ENCODE assay signal across 7 cellular contexts in genomic region chr17:64975318-64976087, GRCh38. TPM values are rescaled to one million over a fixed set of nuclear protein-coding genes. Genes with fewer than 3 reads are reported as not detected.
A peak's percentile ranks its signal among the peaks of the same experiment; 100 is the strongest.
DNase-seq lines count a peak whose midpoint lies in the region; ATAC-seq and TF ChIP-seq lines count a peak whose summit lies in the region.

No MANE protein-coding gene starts in this region.

- peak; percentile 60 for ATAC-seq in GM18519 (IDR thresholded peaks at IDR 0.05; ENCODE audit: low FRiP score, unreplicated experiment)
- ATAC-seq in HG03039 (IDR thresholded peaks at IDR 0.05; ENCODE audit: unreplicated experiment) = peak; percentile 83

- H3K4me1 ChIP-seq in hepatocyte (ENCODE audit: insufficient read depth) = peaks cover 5% of the 10 kb centered on the region

- peak; percentile 47 for DNase-seq in NCI-H2029 treated with DMSO at 0.1 percent for 48 hours (lab: John Stamatoyannopoulos, UW)
- DNase-seq in T-helper 9 cell = peak; percentile 95
- DNase-seq in astrocyte of the cerebellum (ENCODE audit: low read depth) = peak; percentile 60
- DNase-seq in hepatocyte (ENCODE audit: low spot score) = peak; percentile 97
- peak; percentile 58 for DNase-seq in retinal pigment epithelial cell (ENCODE audit: low read depth)

- peaks cover 5% of the 10 kb centered on the region for H3K79me2 ChIP-seq in hepatocyte

- in situ Hi-C loops in astrocyte of the cerebellum (cut with HindIII; ENCODE audit: low sequenced_read_pairs) = no loop called here

- H3K4me2 ChIP-seq in hepatocyte = peak overlapping the region; percentile 84

- H3K9me2 ChIP-seq in hepatocyte (replicated peaks; ENCODE audit: insufficient read depth) = no peaks in the 10 kb centered on the region

- H2AFZ ChIP-seq in hepatocyte = peak overlapping the region; percentile 63

- H4K20me1 ChIP-seq in hepatocyte (ENCODE audit: insufficient read depth, poor library complexity, severe bottlenecking) = no peaks in the 10 kb centered on the region

- H3K4me3 ChIP-seq in astrocyte of the cerebellum (ENCODE audit: low read depth, low read length) = peak overlapping the region; percentile 59
- peak overlapping the region; percentile 43 for H3K4me3 ChIP-seq in hepatocyte
- peak overlapping the region; percentile 61 for H3K4me3 ChIP-seq in retinal pigment epithelial cell (ENCODE audit: low read length)

- H3K27me3 ChIP-seq in hepatocyte = no peaks in the 10 kb centered on the region

- WGBS in hepatocyte (ENCODE audit: low lambda C conversion rate, missing lambda C conversion rate) = under 1% methylated on average over 44 of the region's 94 CpGs

- no peak for TF ChIP-seq CTCF in astrocyte of the cerebellum (IDR thresholded peaks at IDR 0.05; ENCODE audit: low read depth, low read length, missing control alignments)
- no peak for TF ChIP-seq CTCF in hepatocyte (IDR thresholded peaks at IDR 0.05; ENCODE audit: poor library complexity)
- TF ChIP-seq CTCF in retinal pigment epithelial cell (conservative IDR thresholded peaks at IDR 0.05; ENCODE audit: low read depth, low read length) = no peak

- H3K36me3 ChIP-seq in hepatocyte (replicated peaks; ENCODE audit: insufficient read depth, low read depth) = no peaks in the 10 kb centered on the region

- H3K27ac ChIP-seq in hepatocyte = peak overlapping the region; percentile 98

- no peaks in the 10 kb centered on the region for H3K9me3 ChIP-seq in hepatocyte (ENCODE audit: low read depth)

RNA-seq across cellular contexts. Expression of gene LRRC37A3, which starts 56.2 kb away (rescaled TPM):
- total RNA-seq in hepatocyte = 7.2 and 9.0 TPM in 2 replicates
- 4.3 and 8.4 TPM in 2 replicates for polyA plus RNA-seq in hepatocyte

Comparison
In these comparisons a context has a peak if more than half of its experiments do, and no peak if none do; other contexts are left out.
1. Peak in every context shown above with its lines: DNase-seq, ATAC-seq, H3K4me3 ChIP-seq and H3K27ac ChIP-seq.
2. DNase-seq: peak in every context shown above with its lines; median percentile 97 in hepatocyte; 95 in T-helper 9 cell; 60 in astrocyte of the cerebellum; 58 in retinal pigment epithelial cell; 47 in NCI-H2029 treated with DMSO at 0.1 percent for 48 hours.